In genomic region chr6:23633986-23634385, GRCh38 we compare ENCODE assay signal across 20 cellular contexts.
DNase-seq lines count a peak whose midpoint lies in the region; ATAC-seq and TF ChIP-seq lines count a peak whose summit lies in the region.
"Had no signal": no experiment of that assay in that cellular context is flagged by ENCODE, and none has a peak within 500 bp of the region (broad histone marks: within the 10 kb centered on the region; RNA-seq: fewer than 3 reads in every experiment).

No MANE protein-coding gene starts in this region.

- POLR2A ChIA-PET in CD8-positive, alpha-beta T cell (lab: Charles Lee) = no interaction called here

- no peaks in the 10 kb centered on the region for H3K4me1 Mint-ChIP-seq in CD8-positive, alpha-beta T cell (ENCODE audit: low read depth)
- no peaks in the 10 kb centered on the region for H3K4me1 Mint-ChIP-seq in Calu3 (ENCODE audit: low read depth, unreplicated experiment)

- H3K36me3 Mint-ChIP-seq in CD8-positive, alpha-beta T cell = no peaks in the 10 kb centered on the region
- H3K36me3 Mint-ChIP-seq in Calu3 (ENCODE audit: insufficient read depth, unreplicated experiment) = no peaks in the 10 kb centered on the region

- peak overlapping the region in 27 of 59 donors; percentile 6 to 65 (median 38) for H3K27ac ChIP-seq in dorsolateral prefrontal cortex
- no peak overlapping the region for H3K27ac ChIP-seq in CD8-positive, alpha-beta T cell (ENCODE audit: low read depth, low read length)
- H3K27ac ChIP-seq: 22Rv1, C4-2B, foreskin keratinocyte, HL-60, left ventricle myocardium inferior, prostate gland, upper lobe of right lung had no signal

- no peaks in the 10 kb centered on the region for H3K27me3 ChIP-seq in dorsolateral prefrontal cortex
- no peaks in the 10 kb centered on the region for H3K27me3 ChIP-seq in CD8-positive, alpha-beta T cell (ENCODE audit: insufficient read depth, low read length)
- H3K27me3 ChIP-seq: foreskin keratinocyte, upper lobe of right lung had no signal

- peak; percentile 19 to 70 (median 68) for DNase-seq in NCI-H1417 (lab: John Stamatoyannopoulos, UW)
- DNase-seq in NCI-H1417 treated with DMSO at 0.1 percent for 48 hours (lab: John Stamatoyannopoulos, UW) = no peak
- peak; percentile 99 for DNase-seq in NCI-H345 treated with DMSO at 0.1 percent for 48 hours (lab: John Stamatoyannopoulos, UW; ENCODE audit: unreplicated experiment)
- peak in 9 of 10 donors; percentile 17 to 75 (median 66) for DNase-seq in dorsolateral prefrontal cortex
- DNase-seq in CD8-positive, alpha-beta T cell = no peak
- no peak for DNase-seq in ecto neural progenitor cell (ENCODE audit: low spot score)
- DNase-seq in Calu3 = no peak
- DNase-seq: activated CD4-positive, alpha-beta T cell treated with anti-CD3 and anti-CD28 coated beads, Interleukin-2, amount 50 U/mL, for 4 hours; cerebellar nuclear complex; foreskin keratinocyte; left ventricle myocardium inferior; stimulated activated CD4-positive, alpha-beta T cell treated with anti-CD3 and anti-CD28 coated beads, Interleukin-12 subunit alpha, Interleukin-12 subunit beta, amount 100 ng/mL, for 4 hours; stimulated activated naive CD4-positive, alpha-beta T cell treated with Interleukin-2 at 50 U/mL for 16 hours; upper lobe of right lung had no signal

- H3K27me3 Mint-ChIP-seq in CD8-positive, alpha-beta T cell (ENCODE audit: low read depth) = no peaks in the 10 kb centered on the region
- no peaks in the 10 kb centered on the region for H3K27me3 Mint-ChIP-seq in Calu3 (ENCODE audit: unreplicated experiment)

- no peaks in the 10 kb centered on the region for H3K9me3 ChIP-seq in CD8-positive, alpha-beta T cell (ENCODE audit: low read length)
- H3K9me3 ChIP-seq: left ventricle myocardium inferior, prostate gland, upper lobe of right lung had no signal

- no peaks in the 10 kb centered on the region for H3K36me3 ChIP-seq in CD8-positive, alpha-beta T cell (ENCODE audit: insufficient read depth, low read length)
- H3K36me3 ChIP-seq: left ventricle myocardium inferior, prostate gland, upper lobe of right lung had no signal

- no peak overlapping the region for H3K27ac Mint-ChIP-seq in CD8-positive, alpha-beta T cell
- H3K27ac Mint-ChIP-seq in Calu3 (ENCODE audit: unreplicated experiment) = no peak overlapping the region
- H3K27ac Mint-ChIP-seq: activated T-helper 1 cell treated with anti-CD3 and anti-CD28 coated beads, Interleukin-12 subunit alpha, Interleukin-12 subunit beta, Interleukin-2, Interleukin-4 antibody, amounts not matched to agents 30 ng/mL and 10 ng/mL and 1 ng/mL, durations not matched to agents 14 hours and 24 hours and 36 hours had no signal

- no peak overlapping the region for H3K4me3 Mint-ChIP-seq in CD8-positive, alpha-beta T cell
- H3K4me3 Mint-ChIP-seq in Calu3 (ENCODE audit: low read depth, unreplicated experiment) = no peak overlapping the region
- H3K4me3 Mint-ChIP-seq: activated T-helper 1 cell treated with anti-CD3 and anti-CD28 coated beads, Interleukin-12 subunit alpha, Interleukin-12 subunit beta, Interleukin-2, Interleukin-4 antibody, amounts not matched to agents 30 ng/mL and 10 ng/mL and 1 ng/mL, durations not matched to agents 14 hours and 24 hours and 36 hours had no signal

- intact Hi-C loops in dorsolateral prefrontal cortex (cut with DNase I) (no loop called here), Calu3 (cut with micrococcal nuclease; ENCODE audit: unreplicated experiment) (no loop called here)
- intact Hi-C loops in CD8-positive, alpha-beta T cell (cut with DNase I, micrococcal nuclease) = no loop called here

- H3K4me3 ChIP-seq in dorsolateral prefrontal cortex = peak overlapping the region in 8 of 59 donors; percentile 4 to 27 (median 18)
- no peak overlapping the region for H3K4me3 ChIP-seq in CD8-positive, alpha-beta T cell (ENCODE audit: low read depth, low read length)
- H3K4me3 ChIP-seq: left ventricle myocardium inferior, prostate gland, upper lobe of right lung had no signal

- no peak for ATAC-seq in CD8-positive, alpha-beta T cell
- ATAC-seq in GM19452 (IDR thresholded peaks at IDR 0.05; ENCODE audit: unreplicated experiment) = no peak
- ATAC-seq: foreskin keratinocyte, upper lobe of right lung had no signal

- H3K4me1 ChIP-seq in CD8-positive, alpha-beta T cell (ENCODE audit: insufficient read depth, low read length) = no peaks in the 10 kb centered on the region
- H3K4me1 ChIP-seq: foreskin keratinocyte, left ventricle myocardium inferior, prostate gland, upper lobe of right lung had no signal

- no TSS peak for BruUV-seq in Calu3 (replicated peaks; lab: Mats Ljungman, UMichigan)

- CTCF ChIA-PET in CD8-positive, alpha-beta T cell (lab: Charles Lee) = no interaction called here
- CTCF ChIA-PET in Calu3 (lab: Charles Lee) = no interaction called here

- no peak for TF ChIP-seq CTCF in dorsolateral prefrontal cortex (IDR thresholded peaks at IDR 0.05 in 54 of 56, conservative IDR thresholded peaks at IDR 0.05 in 2 of 56; ENCODE audit: low read depth in 1 of 56, partially characterized antibody in 56 of 56)
- TF ChIP-seq CTCF in CD8-positive, alpha-beta T cell (IDR thresholded peaks at IDR 0.05) = no peak
- TF ChIP-seq CTCF in Calu3 (IDR thresholded peaks at IDR 0.05; ENCODE audit: unreplicated experiment) = no peak

- no peaks in the 10 kb centered on the region for H3K9me3 Mint-ChIP-seq in CD8-positive, alpha-beta T cell
- no peaks in the 10 kb centered on the region for H3K9me3 Mint-ChIP-seq in Calu3 (ENCODE audit: low read depth, unreplicated experiment)
- H3K9me3 Mint-ChIP-seq: activated T-helper 1 cell treated with anti-CD3 and anti-CD28 coated beads, Interleukin-12 subunit alpha, Interleukin-12 subunit beta, Interleukin-2, Interleukin-4 antibody, amounts not matched to agents 30 ng/mL and 10 ng/mL and 1 ng/mL, durations not matched to agents 14 hours and 24 hours and 36 hours had no signal

Comparison
In these comparisons a context has a peak if more than half of its experiments do, and no peak if none do; other contexts are left out.
1. DNase-seq: peak in NCI-H1417 (3 of 3), NCI-H345 treated with DMSO at 0.1 percent for 48 hours (single experiment) and dorsolateral prefrontal cortex (9 of 10); none in NCI-H1417 treated with DMSO at 0.1 percent for 48 hours (single experiment), CD8-positive, alpha-beta T cell (0 of 7), ecto neural progenitor cell (single experiment) and Calu3 (single experiment).